ENCODE assay signal across 8 cellular contexts in genomic region chr2:27753744-27754588, GRCh38. TPM values are rescaled to one million over a fixed set of nuclear protein-coding genes. Genes with fewer than 3 reads are reported as not detected.
DNase-seq lines count a peak whose midpoint lies in the region; ATAC-seq and TF ChIP-seq lines count a peak whose summit lies in the region.

No MANE protein-coding gene starts in this region.

- H3K4me3 Mint-ChIP-seq in CD4-positive, CD25-positive, alpha-beta regulatory T cell = no peak overlapping the region
- H3K4me3 Mint-ChIP-seq in activated CD8-positive, alpha-beta memory T cell treated with anti-CD3 and anti-CD28 coated beads, Interleukin-2, amount 10 ng/mL, durations not matched to agents 7 days and 5 days = no peak overlapping the region
- peak overlapping the region; percentile 79 for H3K4me3 Mint-ChIP-seq in nephron progenitor cell

- no peaks in the 10 kb centered on the region for H3K36me3 ChIP-seq in CD4-positive, CD25-positive, alpha-beta regulatory T cell (ENCODE audit: control insufficient read depth, insufficient read depth, low read length)

- peak; percentile 15 to 71 (median 55) for DNase-seq in CD4-positive, CD25-positive, alpha-beta regulatory T cell
- DNase-seq in NOMO-1 treated with dmso at 0.1 percent for 144 hours (lab: John Stamatoyannopoulos, UW; ENCODE audit: unreplicated experiment) = peak; percentile 81
- peak; percentile 88 for DNase-seq in activated CD8-positive, alpha-beta memory T cell treated with anti-CD3 and anti-CD28 coated beads, Interleukin-2, amount 10 ng/mL, durations not matched to agents 7 days and 5 days
- peak; percentile 69 to 77 for DNase-seq in erythroblast (lab: John Stamatoyannopoulos, UW)
- DNase-seq in nephron progenitor cell = peak; percentile 78
- peak in 26 of 49 donors; percentile 1 to 60 (median 26) for DNase-seq in substantia nigra (lab: John Stamatoyannopoulos, UW)

- peaks cover 0 to 7% (median under 1%) of the 10 kb centered on the region in 7 donors for H3K9me3 Mint-ChIP-seq in CD4-positive, CD25-positive, alpha-beta regulatory T cell
- peaks cover 3% of the 10 kb centered on the region for H3K9me3 Mint-ChIP-seq in activated CD8-positive, alpha-beta memory T cell treated with anti-CD3 and anti-CD28 coated beads, Interleukin-2, amount 10 ng/mL, durations not matched to agents 7 days and 5 days (ENCODE audit: low read depth)
- H3K9me3 Mint-ChIP-seq in nephron progenitor cell = peaks cover 9% of the 10 kb centered on the region

- H3K4me1 ChIP-seq in CD4-positive, CD25-positive, alpha-beta regulatory T cell (ENCODE audit: control insufficient read depth, insufficient read depth, low read length, poor library complexity, severe bottlenecking) = no peaks in the 10 kb centered on the region

- H3K27ac Mint-ChIP-seq in CD4-positive, CD25-positive, alpha-beta regulatory T cell = peak overlapping the region in 1 of 3 donors; percentile 25
- no peak overlapping the region for H3K27ac Mint-ChIP-seq in activated CD8-positive, alpha-beta memory T cell treated with anti-CD3 and anti-CD28 coated beads, Interleukin-2, amount 10 ng/mL, durations not matched to agents 7 days and 5 days
- no peak overlapping the region for H3K27ac Mint-ChIP-seq in nephron progenitor cell

- peaks cover 6% of the 10 kb centered on the region for H3K27me3 ChIP-seq in CD4-positive, CD25-positive, alpha-beta regulatory T cell (ENCODE audit: control insufficient read depth, insufficient read depth, low read length)

- TF ChIP-seq POLR2A in erythroblast (IDR thresholded peaks at IDR 0.05; ENCODE audit: low read length) = no peak

- peaks cover 11% of the 10 kb centered on the region for H3K27me3 Mint-ChIP-seq in CD4-positive, CD25-positive, alpha-beta regulatory T cell
- peaks cover 5% of the 10 kb centered on the region for H3K27me3 Mint-ChIP-seq in activated CD8-positive, alpha-beta memory T cell treated with anti-CD3 and anti-CD28 coated beads, Interleukin-2, amount 10 ng/mL, durations not matched to agents 7 days and 5 days
- H3K27me3 Mint-ChIP-seq in nephron progenitor cell (ENCODE audit: low read depth, poor library complexity) = peaks cover 4% of the 10 kb centered on the region

- ATAC-seq in CD4-positive, CD25-positive, alpha-beta regulatory T cell (ENCODE audit: low read depth in 2 of 2) = peak; percentile 69 to 74
- ATAC-seq in HG02981 (IDR thresholded peaks at IDR 0.05; ENCODE audit: unreplicated experiment) = peak; percentile 51
- ATAC-seq in activated CD8-positive, alpha-beta memory T cell treated with anti-CD3 and anti-CD28 coated beads, Interleukin-2, amount 10 ng/mL, durations not matched to agents 7 days and 5 days = peak; percentile 99
- no peak for ATAC-seq in GM18870 (IDR thresholded peaks at IDR 0.05; ENCODE audit: unreplicated experiment)

- CTCF ChIA-PET in activated CD8-positive, alpha-beta memory T cell treated with anti-CD3 and anti-CD28 coated beads, Interleukin-2, amount 10 ng/mL, durations not matched to agents 7 days and 5 days (lab: Charles Lee) = interaction anchor here (0.7 to 3.9 kb wide), 28 partner anchors 8 to 841 kb away, joined by 3 to 14 read pairs (median 4); partner anchors contain the start of gene FOSL2

- peak; percentile 75 for TF ChIP-seq CTCF in nephron progenitor cell (IDR thresholded peaks at IDR 0.05)

- H3K36me3 Mint-ChIP-seq in CD4-positive, CD25-positive, alpha-beta regulatory T cell = no peaks in the 10 kb centered on the region
- H3K36me3 Mint-ChIP-seq in activated CD8-positive, alpha-beta memory T cell treated with anti-CD3 and anti-CD28 coated beads, Interleukin-2, amount 10 ng/mL, durations not matched to agents 7 days and 5 days = peaks cover 7% of the 10 kb centered on the region
- peaks cover 5% of the 10 kb centered on the region for H3K36me3 Mint-ChIP-seq in nephron progenitor cell (ENCODE audit: low read depth)

- no peak overlapping the region for H3K27ac ChIP-seq in CD4-positive, CD25-positive, alpha-beta regulatory T cell (ENCODE audit: insufficient read depth, low read length, poor library complexity, severe bottlenecking)
- H3K27ac ChIP-seq in substantia nigra (ENCODE audit: low read depth, low read length, poor library complexity, severe bottlenecking) = no peak overlapping the region

- peaks cover 0 to 10% (median 0%) of the 10 kb centered on the region in 4 donors for H3K4me1 Mint-ChIP-seq in CD4-positive, CD25-positive, alpha-beta regulatory T cell
- peaks cover 9% of the 10 kb centered on the region for H3K4me1 Mint-ChIP-seq in activated CD8-positive, alpha-beta memory T cell treated with anti-CD3 and anti-CD28 coated beads, Interleukin-2, amount 10 ng/mL, durations not matched to agents 7 days and 5 days
- H3K4me1 Mint-ChIP-seq in nephron progenitor cell = peaks cover 32% of the 10 kb centered on the region

- peaks cover 4 to 7% of the 10 kb centered on the region in 2 experiments for H3K9me3 ChIP-seq in CD4-positive, CD25-positive, alpha-beta regulatory T cell (ENCODE audit: control insufficient read depth in 2 of 2, low read length in 2 of 2)

- H3K4me3 ChIP-seq in CD4-positive, CD25-positive, alpha-beta regulatory T cell (ENCODE audit: low read depth, low read length) = no peak overlapping the region

RNA-seq across cellular contexts. Expression of gene MRPL33, which starts 17.6 kb away (rescaled TPM):
- 27.6 TPM for total RNA-seq in CD4-positive, CD25-positive, alpha-beta regulatory T cell
- 100 to 1,000 TPM; 196 to 255 (median 249) TPM for polyA plus RNA-seq in CD4-positive, CD25-positive, alpha-beta regulatory T cell
- total RNA-seq in activated CD8-positive, alpha-beta memory T cell treated with anti-CD3 and anti-CD28 coated beads, Interleukin-2, amount 10 ng/mL, durations not matched to agents 7 days and 5 days = 10 to 100 TPM; 49.0 to 62.0 TPM

Comparison
In these comparisons a context has a peak if more than half of its experiments do, and no peak if none do; other contexts are left out.
1. DNase-seq: peak in every context shown above with its lines; median percentile 88 in activated CD8-positive, alpha-beta memory T cell treated with anti-CD3 and anti-CD28 coated beads, Interleukin-2, amount 10 ng/mL, durations not matched to agents 7 days and 5 days; 81 in NOMO-1 treated with dmso at 0.1 percent for 144 hours; 78 in nephron progenitor cell; 73 in erythroblast; 55 in CD4-positive, CD25-positive, alpha-beta regulatory T cell; 26 in substantia nigra.